10 cellular contexts compared by ENCODE assay signal in the genomic region with DNA sequence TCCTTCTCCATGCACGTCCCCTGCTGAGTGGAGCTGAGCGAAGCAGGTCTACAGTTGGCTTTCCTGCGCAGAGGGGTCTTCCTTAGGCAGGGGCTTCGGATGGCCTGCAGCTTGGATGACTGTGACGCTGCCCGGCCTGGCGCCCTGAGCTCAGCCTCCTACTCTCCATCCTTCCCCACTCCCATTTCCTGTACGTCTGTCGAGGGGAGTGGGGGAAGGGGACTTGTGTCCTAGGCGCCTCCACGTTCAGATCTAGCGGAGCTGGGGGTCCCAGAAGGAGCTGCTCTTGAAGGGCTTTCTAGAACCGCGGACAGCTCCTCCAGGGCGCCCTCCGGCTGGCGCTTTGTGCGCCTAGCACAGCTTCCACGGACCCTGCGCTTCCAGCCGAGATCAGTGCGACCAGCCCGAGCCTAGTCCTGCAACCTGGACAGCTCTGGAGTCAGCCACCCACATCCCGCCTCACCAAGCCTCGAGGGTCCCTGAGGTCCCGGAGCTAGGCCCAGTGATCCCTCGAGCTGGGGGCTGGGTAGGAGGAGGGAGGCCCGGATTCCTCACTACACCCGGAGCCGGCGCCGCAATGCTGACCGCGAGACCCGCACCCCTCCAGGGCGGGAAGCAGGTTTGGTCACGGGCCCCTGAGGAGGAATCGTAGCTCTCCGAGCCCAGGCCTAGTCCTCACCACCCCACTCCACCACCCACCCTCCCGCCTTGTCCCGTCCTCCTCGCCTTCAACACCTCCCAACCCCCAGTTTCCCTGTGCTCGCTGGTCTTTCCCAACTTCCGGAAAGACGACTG. TPM values are rescaled to one million over a fixed set of nuclear protein-coding genes. Genes with fewer than 3 reads are reported as not detected.
A peak's percentile ranks its signal among the peaks of the same experiment; 100 is the strongest.
DNase-seq lines count a peak whose midpoint lies in the region; ATAC-seq lines count a peak whose summit lies in the region.
"Had no signal": no experiment of that assay in that cellular context is flagged by ENCODE, and none has a peak within 500 bp of the region (broad histone marks: within the 10 kb centered on the region; RNA-seq: fewer than 3 reads in every experiment).

No MANE protein-coding gene starts in this region.

- no peak for ATAC-seq in HG02884 (IDR thresholded peaks at IDR 0.05; ENCODE audit: unreplicated experiment)

- no peak overlapping the region for H3K27ac ChIP-seq in skin epidermis
- H3K27ac ChIP-seq: PC-9 had no signal

- DNase-seq in NCI-H748 (lab: John Stamatoyannopoulos, UW; ENCODE audit: unreplicated experiment) (peak; percentile 28), NCI-H748 treated with DMSO at 0.1 percent for 48 hours (lab: John Stamatoyannopoulos, UW) (no peak), SK-N-DZ (ENCODE audit: low spot score) (peak; percentile 47), islet precursor cell (peak; percentile 86), NCI-H2029 treated with DMSO at 0.1 percent for 48 hours (lab: John Stamatoyannopoulos, UW) (no peak)
- no peak for DNase-seq in NK-92 treated with Interleukin-12 subunit alpha and Interleukin-12 subunit beta, amount 100 ng/mL, for 24 hours (lab: John Stamatoyannopoulos, UW)
- DNase-seq: ACHN, PC-9 had no signal

- H3K4me3 ChIP-seq in skin epidermis, result peak overlapping the region in 5 of 7 experiments; percentile 27 to 54 (median 43)
- H3K4me3 ChIP-seq: PC-9 had no signal

RNA-seq across cellular contexts. Expression of a gene that starts 1.8 kb away (rescaled TPM):
- 7.1 and 8.1 TPM in 2 replicates for polyA plus RNA-seq in SK-N-DZ (2014; cell fraction: cytosol; rRNA removed)
- polyA plus RNA-seq in SK-N-DZ (2014; cell fraction: nucleus; rRNA removed), result 4.2 and 6.2 TPM in 2 replicates

Comparison
In these comparisons a context has a peak if more than half of its experiments do, and no peak if none do; other contexts are left out.
1. DNase-seq: peak in NCI-H748 (single experiment), SK-N-DZ (single experiment) and islet precursor cell (single experiment); none in NCI-H748 treated with DMSO at 0.1 percent for 48 hours (single experiment), NK-92 treated with Interleukin-12 subunit alpha and Interleukin-12 subunit beta, amount 100 ng/mL, for 24 hours (single experiment) and NCI-H2029 treated with DMSO at 0.1 percent for 48 hours (single experiment).